In the genomic region with DNA sequence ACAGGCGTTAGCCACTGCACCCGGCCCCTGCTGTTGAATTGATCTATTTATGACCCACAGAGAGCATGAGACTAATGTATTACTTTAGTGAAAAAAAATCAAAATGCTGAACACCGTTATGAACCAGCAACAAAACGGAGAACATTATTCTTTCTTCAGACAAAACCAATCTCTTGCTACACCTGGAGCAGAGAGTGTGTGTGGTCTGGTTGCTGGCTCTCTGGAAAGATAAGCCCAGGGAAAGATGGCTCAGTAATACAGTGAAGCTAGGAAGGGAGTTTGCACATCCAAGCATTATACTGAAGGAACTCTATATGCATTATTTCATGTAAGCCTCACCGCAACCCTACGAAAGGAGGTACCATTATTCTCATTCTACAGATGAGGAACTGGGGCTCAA, we compare ENCODE assay signal across 39 cellular contexts.
"Had no signal": no experiment of that assay in that cellular context is flagged by ENCODE, and none has a peak within 500 bp of the region (broad histone marks: within the 10 kb centered on the region; RNA-seq: fewer than 3 reads in every experiment).

No MANE protein-coding gene starts in this region.

- H3K27me3 ChIP-seq: adrenal gland, ascending aorta, body of pancreas, brain microvascular endothelial cell, breast epithelium, cardiac muscle cell had no signal

- H3K4me3 Mint-ChIP-seq: activated naive CD4-positive, alpha-beta T cell treated with anti-CD3 and anti-CD28 coated beads for 36 hours; activated naive CD4-positive, alpha-beta T cell treated with anti-CD3 and anti-CD28 coated beads, Interleukin-2, amount 50 U/mL, for 24 hours; activated naive CD8-positive, alpha-beta T cell; activated naive CD8-positive, alpha-beta T cell treated with anti-CD3 and anti-CD28 coated beads for 36 hours; activated naive CD8-positive, alpha-beta T cell treated with anti-CD3 and anti-CD28 coated beads, Interleukin-2, amount 10 ng/mL, durations not matched to agents 7 days and 5 days; activated naive CD8-positive, alpha-beta T cell treated with anti-CD3 and anti-CD28 coated beads, Interleukin-2, amount 50 U/mL, for 24 hours; activated T-cell treated with anti-CD3 and anti-CD28 coated beads, Interleukin-2, amount 50 U/mL, for 24 hours; activated T-cell treated with anti-CD3 and anti-CD28 coated beads, Interleukin-2, amount 50 U/mL, for 4 hours; activated T-cell treated with anti-CD3 and anti-CD28 coated beads, Interleukin-2, amount 50 U/mL, for 72 hours; activated T-helper 1 cell treated with anti-CD3 and anti-CD28 coated beads, Interleukin-12 subunit alpha, Interleukin-12 subunit beta, Interleukin-2, Interleukin-4 antibody, amounts not matched to agents 30 ng/mL and 10 ng/mL and 1 ng/mL, durations not matched to agents 14 hours and 24 hours and 36 hours; activated T-helper 17 cell treated with anti-CD3 and anti-CD28 coated beads, Interleukin-2, amount 50 U/mL, for 72 hours; brain; central memory CD8-positive, alpha-beta T cell had no signal

- H3K9me3 Mint-ChIP-seq: activated naive CD4-positive, alpha-beta T cell treated with anti-CD3 and anti-CD28 coated beads for 36 hours; activated naive CD4-positive, alpha-beta T cell treated with anti-CD3 and anti-CD28 coated beads, Interleukin-2, amount 50 U/mL, for 24 hours; activated naive CD4-positive, alpha-beta T cell treated with anti-CD3 and anti-CD28 coated beads, Interleukin-2, amount 50 U/mL, for 72 hours; activated naive CD8-positive, alpha-beta T cell treated with anti-CD3 and anti-CD28 coated beads for 36 hours; activated naive CD8-positive, alpha-beta T cell treated with anti-CD3 and anti-CD28 coated beads, Interleukin-2, amount 10 ng/mL, durations not matched to agents 7 days and 5 days; activated naive CD8-positive, alpha-beta T cell treated with anti-CD3 and anti-CD28 coated beads, Interleukin-2, amount 50 U/mL, for 24 hours; activated T-cell treated with anti-CD3 and anti-CD28 coated beads, Interleukin-2, amount 50 U/mL, for 24 hours; activated T-cell treated with anti-CD3 and anti-CD28 coated beads, Interleukin-2, amount 50 U/mL, for 4 hours; activated T-cell treated with anti-CD3 and anti-CD28 coated beads, Interleukin-2, amount 50 U/mL, for 72 hours; activated T-helper 1 cell treated with anti-CD3 and anti-CD28 coated beads, Interleukin-12 subunit alpha, Interleukin-12 subunit beta, Interleukin-2, Interleukin-4 antibody, amounts not matched to agents 30 ng/mL and 10 ng/mL and 1 ng/mL, durations not matched to agents 14 hours and 24 hours and 36 hours; activated T-helper 17 cell treated with anti-CD3 and anti-CD28 coated beads, Interleukin-2, amount 50 U/mL, for 72 hours; activated T-helper 2 cell treated with anti-CD3 and anti-CD28 coated beads, Interferon-gamma antibody, Interleukin-2, Interleukin-4, amounts not matched to agents 10 μg/mL and 5 μg/mL and 100 μg/mL, durations not matched to agents 14 hours and 24 hours and 36 hours; brain; central memory CD8-positive, alpha-beta T cell had no signal

- H3K27ac ChIP-seq: adrenal gland, ascending aorta, body of pancreas, brain microvascular endothelial cell, breast epithelium, cardiac muscle cell had no signal

- H3K27ac Mint-ChIP-seq: activated naive CD4-positive, alpha-beta T cell treated with anti-CD3 and anti-CD28 coated beads for 36 hours; activated naive CD4-positive, alpha-beta T cell treated with anti-CD3 and anti-CD28 coated beads, Interleukin-2, amount 50 U/mL, for 24 hours; activated naive CD4-positive, alpha-beta T cell treated with anti-CD3 and anti-CD28 coated beads, Interleukin-2, amount 50 U/mL, for 72 hours; activated naive CD8-positive, alpha-beta T cell; activated naive CD8-positive, alpha-beta T cell treated with anti-CD3 and anti-CD28 coated beads for 36 hours; activated naive CD8-positive, alpha-beta T cell treated with anti-CD3 and anti-CD28 coated beads, Interleukin-2, amount 10 ng/mL, durations not matched to agents 7 days and 5 days; activated naive CD8-positive, alpha-beta T cell treated with anti-CD3 and anti-CD28 coated beads, Interleukin-2, amount 50 U/mL, for 24 hours; activated T-cell treated with anti-CD3 and anti-CD28 coated beads, Interleukin-2, amount 50 U/mL, for 24 hours; activated T-cell treated with anti-CD3 and anti-CD28 coated beads, Interleukin-2, amount 50 U/mL, for 72 hours; activated T-helper 1 cell treated with anti-CD3 and anti-CD28 coated beads, Interleukin-12 subunit alpha, Interleukin-12 subunit beta, Interleukin-2, Interleukin-4 antibody, amounts not matched to agents 30 ng/mL and 10 ng/mL and 1 ng/mL, durations not matched to agents 14 hours and 24 hours and 36 hours; activated T-helper 17 cell treated with anti-CD3 and anti-CD28 coated beads, Interleukin-2, amount 50 U/mL, for 72 hours; activated T-helper 2 cell treated with anti-CD3 and anti-CD28 coated beads, Interferon-gamma antibody, Interleukin-2, Interleukin-4, amounts not matched to agents 10 μg/mL and 5 μg/mL and 100 μg/mL, durations not matched to agents 14 hours and 24 hours and 36 hours; brain had no signal

- H3K4me1 ChIP-seq: adrenal gland, ascending aorta, body of pancreas had no signal

- H3K36me3 Mint-ChIP-seq: activated naive CD4-positive, alpha-beta T cell treated with anti-CD3 and anti-CD28 coated beads, Interleukin-2, amount 50 U/mL, for 24 hours; activated naive CD4-positive, alpha-beta T cell treated with anti-CD3 and anti-CD28 coated beads, Interleukin-2, amount 50 U/mL, for 72 hours; activated naive CD8-positive, alpha-beta T cell; activated naive CD8-positive, alpha-beta T cell treated with anti-CD3 and anti-CD28 coated beads for 36 hours; activated naive CD8-positive, alpha-beta T cell treated with anti-CD3 and anti-CD28 coated beads, Interleukin-2, amount 10 ng/mL, durations not matched to agents 7 days and 5 days; brain had no signal

- FAIRE-seq: astrocyte, bronchial epithelial cell had no signal

- DNase-seq: activated effector memory CD4-positive, alpha-beta T cell treated with anti-CD3 and anti-CD28 coated beads, Interleukin-2, amount 50 U/mL, for 16 hours; activated effector memory CD4-positive, alpha-beta T cell treated with Interleukin-2 at 50 U/mL for 16 hours; activated gamma-delta T cell; activated gamma-delta T cell treated with Interleukin-2 at 50 U/mL for 16 hours; activated naive CD4-positive, alpha-beta T cell; activated naive CD4-positive, alpha-beta T cell treated with anti-CD3 and anti-CD28 coated beads for 36 hours; activated naive CD4-positive, alpha-beta T cell treated with anti-CD3 and anti-CD28 coated beads, Interleukin-2, amount 50 U/mL, for 16 hours; activated naive CD4-positive, alpha-beta T cell treated with Interleukin-2 at 50 U/mL for 16 hours; activated naive CD8-positive, alpha-beta T cell treated with anti-CD3 and anti-CD28 coated beads for 36 hours; activated naive CD8-positive, alpha-beta T cell treated with anti-CD3 and anti-CD28 coated beads, Interleukin-2, amount 10 ng/mL, durations not matched to agents 7 days and 5 days; activated naive CD8-positive, alpha-beta T cell treated with anti-CD3 and anti-CD28 coated beads, Interleukin-2, amount 50 U/mL, for 24 hours; activated T-cell treated with anti-CD3 and anti-CD28 coated beads, Interleukin-2, amount 50 U/mL, for 1 hour; activated T-cell treated with anti-CD3 and anti-CD28 coated beads, Interleukin-2, amount 50 U/mL, for 24 hours; activated T-cell treated with anti-CD3 and anti-CD28 coated beads, Interleukin-2, amount 50 U/mL, for 4 hours; activated T-cell treated with anti-CD3 and anti-CD28 coated beads, Interleukin-2, amount 50 U/mL, for 48 hours; activated T-cell treated with anti-CD3 and anti-CD28 coated beads, Interleukin-2, amount 50 U/mL, for 72 hours; adrenal gland; amniotic stem cell; amygdala; anterior cingulate cortex; aorta; body of pancreas; brain microvascular endothelial cell; caudate nucleus; central memory CD4-positive, alpha-beta T cell; cerebellar nuclear complex had no signal

- ATAC-seq: activated naive CD4-positive, alpha-beta T cell treated with anti-CD3 and anti-CD28 coated beads, Interleukin-2, amount 50 U/mL, for 72 hours; activated naive CD8-positive, alpha-beta T cell treated with anti-CD3 and anti-CD28 coated beads, Interleukin-2, amount 50 U/mL, for 24 hours; activated T-cell treated with anti-CD3 and anti-CD28 coated beads, Interleukin-2, amount 50 U/mL, for 4 hours; activated T-cell treated with anti-CD3 and anti-CD28 coated beads, Interleukin-2, amount 50 U/mL, for 72 hours; activated T-helper 17 cell treated with anti-CD3 and anti-CD28 coated beads, Interleukin-2, amount 50 U/mL, for 72 hours; body of pancreas had no signal

- H3K4me3 ChIP-seq: adrenal gland, ascending aorta, body of pancreas, breast epithelium, cardiac muscle cell had no signal

- H3K9me3 ChIP-seq: adrenal gland, ascending aorta, body of pancreas, breast epithelium had no signal

- H3K36me3 ChIP-seq: adrenal gland, ascending aorta, brain microvascular endothelial cell, breast epithelium, cardiac muscle cell had no signal

- H3K4me1 Mint-ChIP-seq: activated naive CD4-positive, alpha-beta T cell treated with anti-CD3 and anti-CD28 coated beads, Interleukin-2, amount 50 U/mL, for 24 hours; activated naive CD8-positive, alpha-beta T cell treated with anti-CD3 and anti-CD28 coated beads for 36 hours; activated naive CD8-positive, alpha-beta T cell treated with anti-CD3 and anti-CD28 coated beads, Interleukin-2, amount 10 ng/mL, durations not matched to agents 7 days and 5 days; activated naive CD8-positive, alpha-beta T cell treated with anti-CD3 and anti-CD28 coated beads, Interleukin-2, amount 50 U/mL, for 24 hours; activated T-helper 17 cell treated with anti-CD3 and anti-CD28 coated beads, Interleukin-2, amount 50 U/mL, for 72 hours; brain had no signal

- H3K27me3 Mint-ChIP-seq: activated naive CD4-positive, alpha-beta T cell treated with anti-CD3 and anti-CD28 coated beads, Interleukin-2, amount 50 U/mL, for 24 hours; activated naive CD8-positive, alpha-beta T cell; activated naive CD8-positive, alpha-beta T cell treated with anti-CD3 and anti-CD28 coated beads for 36 hours; activated naive CD8-positive, alpha-beta T cell treated with anti-CD3 and anti-CD28 coated beads, Interleukin-2, amount 10 ng/mL, durations not matched to agents 7 days and 5 days; activated naive CD8-positive, alpha-beta T cell treated with anti-CD3 and anti-CD28 coated beads, Interleukin-2, amount 50 U/mL, for 24 hours; activated T-cell treated with anti-CD3 and anti-CD28 coated beads, Interleukin-2, amount 50 U/mL, for 24 hours; activated T-helper 17 cell treated with anti-CD3 and anti-CD28 coated beads, Interleukin-2, amount 50 U/mL, for 72 hours; central memory CD8-positive, alpha-beta T cell had no signal
